In the genomic region with DNA sequence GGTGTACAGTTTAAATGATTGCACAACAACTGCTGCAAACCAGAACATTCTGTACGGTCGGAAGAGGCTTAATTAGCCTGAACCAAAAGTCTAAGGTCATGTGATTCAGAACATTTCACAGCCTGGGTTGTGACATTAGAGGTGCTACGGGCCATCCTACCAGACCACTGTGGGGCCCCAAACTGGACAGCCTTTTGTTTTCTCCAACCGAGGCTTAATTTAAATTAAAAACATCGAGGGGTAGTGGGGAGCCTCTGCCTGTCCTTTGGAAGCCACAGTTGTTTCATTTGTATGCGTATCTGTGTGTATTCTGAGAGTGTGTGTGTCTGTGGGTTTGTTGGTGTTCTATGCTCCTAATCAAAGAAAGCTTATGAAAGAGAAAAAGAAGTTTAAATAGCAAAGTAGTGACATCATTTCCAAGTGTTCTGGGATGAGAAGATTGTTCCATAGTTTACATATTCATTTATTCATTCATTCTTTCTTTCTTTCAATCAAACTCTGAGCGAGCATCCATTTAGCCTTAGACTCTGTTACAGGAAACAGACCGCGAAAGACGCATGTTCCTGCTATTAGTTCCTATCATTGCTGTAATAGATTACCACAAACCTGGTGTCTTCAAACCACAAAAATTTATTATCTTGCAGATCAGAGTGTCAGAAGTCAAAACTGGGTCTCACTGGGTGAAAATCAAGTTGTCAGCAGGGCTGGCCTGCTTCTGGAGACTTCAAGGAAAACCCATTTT, we compare ENCODE assay signal across 9 cellular contexts.
A peak's percentile ranks its signal among the peaks of the same experiment; 100 is the strongest.
DNase-seq lines count a peak whose midpoint lies in the region; ATAC-seq and TF ChIP-seq lines count a peak whose summit lies in the region.
"Had no signal": no experiment of that assay in that cellular context is flagged by ENCODE, and none has a peak within 500 bp of the region (broad histone marks: within the 10 kb centered on the region; RNA-seq: fewer than 3 reads in every experiment).

No MANE protein-coding gene starts in this region.

- WGBS in esophagus, 2 donors: 58 to 60% methylated on average over 10 of the region's 10 CpGs

- POLR2A ChIA-PET in T-cell (lab: Charles Lee): interaction anchor here (0.5 to 0.6 kb wide), 2 partner anchors 31 kb away, joined by 4 read pairs; no protein-coding TSS in a partner anchor

- H3K36me3 Mint-ChIP-seq in CD4-positive, CD25-positive, alpha-beta regulatory T cell: no peaks in the 10 kb centered on the region
- no peaks in the 10 kb centered on the region for H3K36me3 Mint-ChIP-seq in T-cell

- peaks cover 21 to 78% (median 53%) of the 10 kb centered on the region in 4 donors for H3K4me1 Mint-ChIP-seq in CD4-positive, CD25-positive, alpha-beta regulatory T cell
- peaks cover 49 to 66% (median 63%) of the 10 kb centered on the region in 3 donors for H3K4me1 Mint-ChIP-seq in T-cell

- TF ChIP-seq CTCF in omental fat pad (IDR thresholded peaks at IDR 0.05): no peak

- ATAC-seq in CD4-positive, CD25-positive, alpha-beta regulatory T cell (ENCODE audit: low read depth in 2 of 2): peak; percentile 77 to 80
- ATAC-seq in T-cell (replicated peaks in 1 of 4): peak; percentile 70 to 91 (median 75)
- ATAC-seq in omental fat pad (ENCODE audit: low FRiP score): peak; percentile 38
- no peak for ATAC-seq in GM18861 (IDR thresholded peaks at IDR 0.05; ENCODE audit: unreplicated experiment)
- no peak for ATAC-seq in GM18858 (IDR thresholded peaks at IDR 0.05; ENCODE audit: unreplicated experiment)
- ATAC-seq: foreskin keratinocyte had no signal

- H3K4me3 ChIP-seq in CD4-positive, CD25-positive, alpha-beta regulatory T cell (ENCODE audit: low read depth, low read length): peak overlapping the region; percentile 70
- H3K4me3 ChIP-seq in esophagus (ENCODE audit: low read depth in 1 of 2, low read length in 2 of 2): no peak overlapping the region

- H3K27me3 Mint-ChIP-seq in CD4-positive, CD25-positive, alpha-beta regulatory T cell: peaks cover 4% of the 10 kb centered on the region
- no peaks in the 10 kb centered on the region for H3K27me3 Mint-ChIP-seq in T-cell

- CTCF ChIA-PET in T-cell (lab: Charles Lee): interaction anchor here in 1 of 2 donors (0.6 to 1.4 kb wide), 4 partner anchors 15 to 450 kb away, joined by 3 read pairs; no protein-coding TSS in a partner anchor

- H3K27me3 ChIP-seq in CD4-positive, CD25-positive, alpha-beta regulatory T cell (ENCODE audit: control insufficient read depth, insufficient read depth, low read length): no peaks in the 10 kb centered on the region
- H3K27me3 ChIP-seq in esophagus (ENCODE audit: control insufficient read depth in 1 of 2, insufficient read depth in 2 of 2, low read length in 2 of 2): no peaks in the 10 kb centered on the region
- H3K27me3 ChIP-seq: foreskin keratinocyte had no signal

- H3K4me1 ChIP-seq in CD4-positive, CD25-positive, alpha-beta regulatory T cell (ENCODE audit: control insufficient read depth, insufficient read depth, low read length, poor library complexity, severe bottlenecking): peaks cover 46% of the 10 kb centered on the region
- H3K4me1 ChIP-seq in esophagus (ENCODE audit: control insufficient read depth in 2 of 2, insufficient read depth in 2 of 2, low read length in 1 of 2): no peaks in the 10 kb centered on the region

- peak overlapping the region; percentile 33 to 79 (median 58) for H3K4me3 Mint-ChIP-seq in CD4-positive, CD25-positive, alpha-beta regulatory T cell
- peak overlapping the region; percentile 26 to 50 (median 46) for H3K4me3 Mint-ChIP-seq in T-cell

- peak; percentile 26 to 81 (median 78) for DNase-seq in CD4-positive, CD25-positive, alpha-beta regulatory T cell
- DNase-seq in T-cell (peak in 31 of 34 experiments; percentile 12 to 71 (median 48)), omental fat pad (ENCODE audit: low spot score) (no peak), NCI-H187 treated with DMSO at 0.1 percent for 48 hours (lab: John Stamatoyannopoulos, UW) (no peak), A172 (ENCODE audit: low spot score) (no peak)

- H3K36me3 ChIP-seq in CD4-positive, CD25-positive, alpha-beta regulatory T cell (ENCODE audit: control insufficient read depth, insufficient read depth, low read length): no peaks in the 10 kb centered on the region
- H3K36me3 ChIP-seq in esophagus (ENCODE audit: control insufficient read depth in 2 of 2, insufficient read depth in 2 of 2, low read length in 1 of 2): no peaks in the 10 kb centered on the region

- H3K27ac Mint-ChIP-seq in CD4-positive, CD25-positive, alpha-beta regulatory T cell: peak overlapping the region in 2 of 3 donors; percentile 97 to 99
- H3K27ac Mint-ChIP-seq in T-cell: peak overlapping the region; percentile 85 to 89

- H3K9me3 Mint-ChIP-seq in CD4-positive, CD25-positive, alpha-beta regulatory T cell: no peaks in the 10 kb centered on the region
- no peaks in the 10 kb centered on the region for H3K9me3 Mint-ChIP-seq in T-cell

- H3K27ac ChIP-seq in CD4-positive, CD25-positive, alpha-beta regulatory T cell (ENCODE audit: insufficient read depth, low read length, poor library complexity, severe bottlenecking): peak overlapping the region; percentile 78
- H3K27ac ChIP-seq in esophagus (ENCODE audit: low read depth in 2 of 2, low read length in 1 of 2): peak overlapping the region; percentile 73 to 79
- H3K27ac ChIP-seq: foreskin keratinocyte had no signal

- H3K9me3 ChIP-seq in CD4-positive, CD25-positive, alpha-beta regulatory T cell (ENCODE audit: control insufficient read depth in 2 of 2, low read length in 2 of 2): no peaks in the 10 kb centered on the region
- no peaks in the 10 kb centered on the region for H3K9me3 ChIP-seq in esophagus (ENCODE audit: control insufficient read depth in 2 of 2, insufficient read depth in 1 of 2, low read depth in 1 of 2, low read length in 1 of 2)

Comparison
In these comparisons a context has a peak if more than half of its experiments do, and no peak if none do; other contexts are left out.
1. ATAC-seq: peak in CD4-positive, CD25-positive, alpha-beta regulatory T cell (2 of 2), T-cell (4 of 4) and omental fat pad (single experiment); none in GM18861 (single experiment) and GM18858 (single experiment).
2. DNase-seq: peak in CD4-positive, CD25-positive, alpha-beta regulatory T cell (3 of 3) and T-cell (31 of 34); none in omental fat pad (single experiment), NCI-H187 treated with DMSO at 0.1 percent for 48 hours (single experiment) and A172 (single experiment).